ENCODE assay signal across 29 cellular contexts in genomic region chr6:101705866-101706265, GRCh38.
"Had no signal": no experiment of that assay in that cellular context is flagged by ENCODE, and none has a peak within 500 bp of the region (broad histone marks: within the 10 kb centered on the region; RNA-seq: fewer than 3 reads in every experiment).

No MANE protein-coding gene starts in this region.

- DNase-seq: activated CD4-positive, alpha-beta memory T cell treated with anti-CD3 and anti-CD28 coated beads, Interleukin-2, amount 10 ng/mL, durations not matched to agents 7 days and 5 days; activated CD4-positive, alpha-beta T cell treated with anti-CD3 and anti-CD28 coated beads, Interleukin-2, amount 10 ng/mL, durations not matched to agents 24 days and 14 days; activated effector memory CD4-positive, alpha-beta T cell treated with Interleukin-2 at 50 U/mL for 16 hours; activated naive CD4-positive, alpha-beta T cell treated with anti-CD3 and anti-CD28 coated beads, Interleukin-2, amount 10 ng/mL, durations not matched to agents 7 days and 5 days; activated T-cell treated with anti-CD3 and anti-CD28 coated beads, Interleukin-2, amount 50 U/mL, for 72 hours; anterior cingulate cortex; body of pancreas; colonic mucosa; effector memory CD8-positive, alpha-beta T cell; glutamatergic neuron; immature natural killer cell; left ventricle myocardium superior; midbrain; natural killer cell; small intestine; stimulated activated CD4-positive, alpha-beta T cell treated with anti-CD3 and anti-CD28 coated beads, Interleukin-15, amount 100 ng/mL, for 24 hours; stimulated activated CD4-positive, alpha-beta T cell treated with anti-CD3 and anti-CD28 coated beads, Interleukin-2, amount 100 ng/mL, for 48 hours; stimulated activated CD8-positive, alpha-beta memory T cell treated with anti-CD3 and anti-CD28 coated beads, Interleukin-4, amount 100 ng/mL, for 48 hours; stimulated activated naive CD4-positive, alpha-beta T cell; testis; trophoblast cell; uterus had no signal

- H3K4me1 ChIP-seq: body of pancreas, colonic mucosa, esophagus muscularis mucosa, testis, uterus had no signal

- ATAC-seq: activated CD4-positive, CD25-positive, alpha-beta regulatory T cell treated with anti-CD3 and anti-CD28 coated beads, Interleukin-2, amount 50 U/mL, for 24 hours; activated T-cell treated with anti-CD3 and anti-CD28 coated beads, Interleukin-2, amount 50 U/mL, for 72 hours; body of pancreas; effector memory CD8-positive, alpha-beta T cell; left ventricle myocardium superior; natural killer cell; sciatic nerve had no signal

- H3K27ac ChIP-seq: body of pancreas, colonic mucosa, dorsolateral prefrontal cortex, esophagus muscularis mucosa, hepatocyte, testis, uterus, VCaP had no signal

- H3K4me3 ChIP-seq: body of pancreas, colonic mucosa, dorsolateral prefrontal cortex, esophagus muscularis mucosa, hepatocyte, testis, uterus had no signal

- H2AFZ ChIP-seq: hepatocyte had no signal

- H3K27me3 ChIP-seq: colonic mucosa, dorsolateral prefrontal cortex, esophagus muscularis mucosa, hepatocyte, testis, uterus had no signal

- H3K4me2 ChIP-seq: hepatocyte had no signal

- H3K9me3 ChIP-seq: body of pancreas, colonic mucosa, esophagus muscularis mucosa, testis, uterus had no signal

- H3K36me3 ChIP-seq: colonic mucosa, esophagus muscularis mucosa, uterus had no signal

- FAIRE-seq: endothelial cell of umbilical vein, small intestine had no signal
